ENCODE assay signal across 1 cellular context in genomic region chr3:170357176-170357919, GRCh38.
TF ChIP-seq lines count a peak whose summit lies in the region.

Gene SKIL, plus strand, starts transcription at chr3:170357715. Its CDS starts 2,617 bp downstream, at chr3:170360332.

TF ChIP-seq in GM12878, 131 proteins besides CTCF, POLR2A, EP300 and RAD21 (continued from another document):
- TF ChIP-seq BCLAF1 (IDR thresholded peaks at IDR 0.05) (0 out of 2 replicates have a peak, but pooled peaks have one; percentile 47), BCL11A (IDR thresholded peaks at IDR 0.05; ENCODE audit: low read depth, low read length) (peak; percentile 55; the same call in 1 of the 2 replicates), EGR1 (IDR thresholded peaks at IDR 0.05; ENCODE audit: borderline replicate concordance in 1 of 2, low read depth in 2 of 2, low read length in 2 of 2) (peak in 1 of 2 experiments; percentile 93; a peak in 2 of 3 replicates), TBL1XR1 (IDR thresholded peaks at IDR 0.05; ENCODE audit: low read depth, low read length) (peak; percentile 87), TCF12 (IDR thresholded peaks at IDR 0.05; ENCODE audit: low read depth, low read length) (peak; percentile 68; the same call in 1 of the 2 replicates), NR2F1 (conservative IDR thresholded peaks at IDR 0.05) (peak; percentile 32), TARDBP (IDR thresholded peaks at IDR 0.05; ENCODE audit: borderline replicate concordance) (no peak), CHD2 (IDR thresholded peaks at IDR 0.05; ENCODE audit: borderline replicate concordance, low read depth, low read length) (peak; percentile 82), IKZF1 (conservative IDR thresholded peaks at IDR 0.05) (peak; percentile 80), SP1 (IDR thresholded peaks at IDR 0.05; ENCODE audit: low read depth, low read length) (peak; percentile 19), CBFB (IDR thresholded peaks at IDR 0.05; ENCODE audit: low read depth) (no peak), RUNX3 (IDR thresholded peaks at IDR 0.05; ENCODE audit: low read length) (peak; percentile 69), ZNF24 (IDR thresholded peaks at IDR 0.05) (peak; percentile 63; the same call in 1 of the 2 replicates), FOS (IDR thresholded peaks at IDR 0.05; ENCODE audit: borderline replicate concordance, extremely low read depth, insufficient read length) (no peak), POLR2AphosphoS5 (IDR thresholded peaks at IDR 0.05; ENCODE audit: low read length) (peak; percentile 60), DPF2 (IDR thresholded peaks at IDR 0.05) (peak; percentile 93), LARP7 (IDR thresholded peaks at IDR 0.05) (peak; percentile 89), BACH1 (IDR thresholded peaks at IDR 0.05; ENCODE audit: borderline replicate concordance) (peak; percentile 71; the same call in 1 of the 2 replicates), ZSCAN29 (IDR thresholded peaks at IDR 0.05) (peak; percentile 9; the same call in 1 of the 2 replicates), RCOR1 (conservative IDR thresholded peaks at IDR 0.05; ENCODE audit: low read depth, low read length) (no peak), ZNF687 (IDR thresholded peaks at IDR 0.05) (peak; percentile 61; the same call in 1 of the 2 replicates), SUPT20H (IDR thresholded peaks at IDR 0.05; ENCODE audit: borderline replicate concordance, control insufficient read depth, low read depth, low read length) (no peak), MEF2A (IDR thresholded peaks at IDR 0.05; ENCODE audit: insufficient read depth, low read depth, low read length) (no peak), SREBF1 (IDR thresholded peaks at IDR 0.05; ENCODE audit: low read length) (no peak), TAF1 (IDR thresholded peaks at IDR 0.05; ENCODE audit: borderline replicate concordance, low read depth, low read length) (peak; percentile 16; the same call in 1 of the 2 replicates), CREM (IDR thresholded peaks at IDR 0.05; ENCODE audit: low read depth) (peak; percentile 96), CREB1 (IDR thresholded peaks at IDR 0.05; ENCODE audit: low read depth) (peak; percentile 94), ATF7 (IDR thresholded peaks at IDR 0.05; ENCODE audit: low read depth) (peak; percentile 72), ZNF592 (IDR thresholded peaks at IDR 0.05) (no peak), IRF4 (IDR thresholded peaks at IDR 0.05; ENCODE audit: low read depth, low read length) (no peak), KLF5 (IDR thresholded peaks at IDR 0.05; ENCODE audit: partially characterized antibody) (peak; percentile 65), TCF3 (IDR thresholded peaks at IDR 0.05; ENCODE audit: borderline replicate concordance, insufficient read depth, low read depth, low read length) (0 out of 2 replicates have a peak, but pooled peaks have one; percentile 51), MTA2 (IDR thresholded peaks at IDR 0.05; ENCODE audit: low read depth) (no peak), GATAD2B (conservative IDR thresholded peaks at IDR 0.05; ENCODE audit: low read depth) (peak; percentile 84; the same call in 1 of the 2 replicates), BHLHE40 (IDR thresholded peaks at IDR 0.05; ENCODE audit: borderline replicate concordance in 1 of 2, low read depth in 2 of 2, low read length in 1 of 2) (peak in 1 of 2 experiments; percentile 85; a peak in 2 of 4 replicates), ESRRA (IDR thresholded peaks at IDR 0.05; ENCODE audit: low read length) (no peak), KAT2A (conservative IDR thresholded peaks at IDR 0.05; ENCODE audit: control insufficient read depth, low read depth, low read length) (no peak), BCL3 (IDR thresholded peaks at IDR 0.05; ENCODE audit: borderline replicate concordance, insufficient read depth, low read depth, low read length, poor library complexity, severe bottlenecking) (peak; percentile 27), SMARCA5 (IDR thresholded peaks at IDR 0.05) (no peak), MYC (IDR thresholded peaks at IDR 0.05; ENCODE audit: insufficient read depth, insufficient read length, insufficient replicate concordance, low read length, severe bottlenecking) (no peak), CBX5 (IDR thresholded peaks at IDR 0.05; ENCODE audit: low read depth) (peak; percentile 47; the same call in 1 of the 2 replicates)
